ENCODE assay signal across 9 cellular contexts in genomic region chr16:57277586-57277985, GRCh38. TPM values are rescaled to one million over a fixed set of nuclear protein-coding genes. Genes with fewer than 3 reads are reported as not detected.
DNase-seq lines count a peak whose midpoint lies in the region; ATAC-seq and TF ChIP-seq lines count a peak whose summit lies in the region.
"Had no signal": no experiment of that assay in that cellular context is flagged by ENCODE, and none has a peak within 500 bp of the region (broad histone marks: within the 10 kb centered on the region; RNA-seq: fewer than 3 reads in every experiment).

No MANE protein-coding gene starts in this region.

- peaks cover 46% of the 10 kb centered on the region for H3K4me1 Mint-ChIP-seq in activated CD4-positive, alpha-beta T cell treated with anti-CD3 and anti-CD28 coated beads, Interleukin-2, amount 10 ng/mL, durations not matched to agents 7 days and 5 days
- H3K4me1 Mint-ChIP-seq: brain had no signal

- no peak for ATAC-seq in HG03565 (IDR thresholded peaks at IDR 0.05; ENCODE audit: unreplicated experiment)

- CTCF ChIA-PET in activated CD4-positive, alpha-beta T cell treated with anti-CD3 and anti-CD28 coated beads, Interleukin-2, amount 10 ng/mL, durations not matched to agents 7 days and 5 days (lab: Charles Lee): interaction anchor here (0.6 to 1.9 kb wide), 4 partner anchors 11 to 32 kb away, joined by 3 to 5 read pairs (median 4); partner anchors contain the start of gene ARL2BP

- POLR2A ChIA-PET in activated CD4-positive, alpha-beta T cell treated with anti-CD3 and anti-CD28 coated beads, Interleukin-2, amount 10 ng/mL, durations not matched to agents 7 days and 5 days (lab: Charles Lee): no interaction called here

- peak overlapping the region; percentile 72 for H3K27ac Mint-ChIP-seq in activated CD4-positive, alpha-beta T cell treated with anti-CD3 and anti-CD28 coated beads, Interleukin-2, amount 10 ng/mL, durations not matched to agents 7 days and 5 days
- H3K27ac Mint-ChIP-seq: brain had no signal

- no peak for TF ChIP-seq CTCF in fibroblast of pulmonary artery (IDR thresholded peaks at IDR 0.05; ENCODE audit: low read length, missing control alignments)

- peaks cover 13% of the 10 kb centered on the region for H3K27me3 Mint-ChIP-seq in activated CD4-positive, alpha-beta T cell treated with anti-CD3 and anti-CD28 coated beads, Interleukin-2, amount 10 ng/mL, durations not matched to agents 7 days and 5 days

- no peaks in the 10 kb centered on the region for H3K9me3 Mint-ChIP-seq in activated CD4-positive, alpha-beta T cell treated with anti-CD3 and anti-CD28 coated beads, Interleukin-2, amount 10 ng/mL, durations not matched to agents 7 days and 5 days

- H3K4me3 Mint-ChIP-seq in activated CD4-positive, alpha-beta T cell treated with anti-CD3 and anti-CD28 coated beads, Interleukin-2, amount 10 ng/mL, durations not matched to agents 7 days and 5 days: peak overlapping the region; percentile 39

- H3K4me3 ChIP-seq in fibroblast of pulmonary artery (replicated peaks; ENCODE audit: low read depth, low read length): no peak overlapping the region

- DNase-seq in AG20443 (ENCODE audit: low spot score) (peak; percentile 82), KG1 (lab: John Stamatoyannopoulos, UW) (peak; percentile 8), fibroblast of pulmonary artery (ENCODE audit: low read depth) (peak; percentile 45), iPS-NIHi7 (ENCODE audit: extremely low spot score) (no peak), HuH-7 (ENCODE audit: low spot score) (no peak), putamen (ENCODE audit: low spot score) (no peak)
- peak; percentile 82 for DNase-seq in activated CD4-positive, alpha-beta T cell treated with anti-CD3 and anti-CD28 coated beads, Interleukin-2, amount 10 ng/mL, durations not matched to agents 7 days and 5 days

- H3K36me3 Mint-ChIP-seq in activated CD4-positive, alpha-beta T cell treated with anti-CD3 and anti-CD28 coated beads, Interleukin-2, amount 10 ng/mL, durations not matched to agents 7 days and 5 days (ENCODE audit: low read depth): no peaks in the 10 kb centered on the region
- H3K36me3 Mint-ChIP-seq: brain had no signal

RNA-seq across cellular contexts. Expression of gene PLLP, which starts 6.9 kb away (rescaled TPM):
- total RNA-seq in activated CD4-positive, alpha-beta T cell treated with anti-CD3 and anti-CD28 coated beads, Interleukin-2, amount 10 ng/mL, durations not matched to agents 7 days and 5 days: under 1 TPM; 0.40 to 0.55 TPM

RNA-seq across cellular contexts. Expression of gene ARL2BP, which starts 32.5 kb away (rescaled TPM):
- 10 to 100 TPM; 35.0 to 36.7 TPM for total RNA-seq in activated CD4-positive, alpha-beta T cell treated with anti-CD3 and anti-CD28 coated beads, Interleukin-2, amount 10 ng/mL, durations not matched to agents 7 days and 5 days

Comparison
In these comparisons a context has a peak if more than half of its experiments do, and no peak if none do; other contexts are left out.
1. DNase-seq: peak in AG20443 (single experiment), KG1 (single experiment), activated CD4-positive, alpha-beta T cell treated with anti-CD3 and anti-CD28 coated beads, Interleukin-2, amount 10 ng/mL, durations not matched to agents 7 days and 5 days (single experiment) and fibroblast of pulmonary artery (single experiment); none in iPS-NIHi7 (single experiment), HuH-7 (single experiment) and putamen (single experiment).